In genomic region chr2:219308142-219309093, GRCh38 we compare ENCODE assay signal across 8 cellular contexts. TPM values are rescaled to one million over a fixed set of nuclear protein-coding genes. Genes with fewer than 3 reads are reported as not detected.
DNase-seq lines count a peak whose midpoint lies in the region; ATAC-seq, FAIRE-seq and TF ChIP-seq lines count a peak whose summit lies in the region.

No MANE protein-coding gene starts in this region.

- no peaks in the 10 kb centered on the region for H3K9me2 ChIP-seq in MM.1S (replicated peaks; ENCODE audit: insufficient read depth, low read length)

- no peak for TF ChIP-seq CTCF in MM.1S (IDR thresholded peaks at IDR 0.05; ENCODE audit: low read length)
- TF ChIP-seq CTCF in WERI-Rb-1 (IDR thresholded peaks at IDR 0.05; ENCODE audit: low read depth, low read length) = peak; percentile 33; the same call in 1 of the 2 replicates
- TF ChIP-seq CTCF in keratinocyte (optimal IDR thresholded peaks at IDR 0.05 in 1 of 3, IDR thresholded peaks at IDR 0.05 in 1 of 3, conservative IDR thresholded peaks at IDR 0.05 in 1 of 3; ENCODE audit: extremely low read depth in 1 of 3, insufficient read depth in 2 of 3, low read length in 3 of 3) = no peak

- H3K9me3 ChIP-seq in MM.1S (replicated peaks; ENCODE audit: insufficient read depth, low read length) (no peaks in the 10 kb centered on the region), WERI-Rb-1 (ENCODE audit: severe bottlenecking) (no peaks in the 10 kb centered on the region), keratinocyte (ENCODE audit: control insufficient read depth, low read depth, low read length) (no peaks in the 10 kb centered on the region)

- H3K4me1 ChIP-seq in MM.1S (ENCODE audit: low read length) = no peaks in the 10 kb centered on the region
- peaks cover 2% of the 10 kb centered on the region for H3K4me1 ChIP-seq in keratinocyte (ENCODE audit: control insufficient read depth, extremely low read depth, insufficient read depth, low read length)

- dilution Hi-C loops in keratinocyte (cut with MboI; ENCODE audit: extremely low pct_ligation_motif_present, low sequenced_read_pairs) = no loop called here

- no peak overlapping the region for H3K4me2 ChIP-seq in MM.1S (ENCODE audit: low read depth, low read length)
- peak overlapping the region; percentile 19 for H3K4me2 ChIP-seq in keratinocyte (ENCODE audit: control insufficient read depth, extremely low read depth, insufficient read depth, low read depth, low read length)

- H3K27me3 ChIP-seq in MM.1S (replicated peaks; ENCODE audit: insufficient read depth, low read length) (peaks cover 57% of the 10 kb centered on the region), WERI-Rb-1 (ENCODE audit: insufficient read depth, low read depth, severe bottlenecking) (no peaks in the 10 kb centered on the region), keratinocyte (ENCODE audit: control insufficient read depth, extremely low read depth, insufficient read depth, low read length) (peaks cover 26% of the 10 kb centered on the region)

- H3K36me3 ChIP-seq in MM.1S (replicated peaks; ENCODE audit: insufficient read depth, low read length) (no peaks in the 10 kb centered on the region), WERI-Rb-1 (peaks cover 22% of the 10 kb centered on the region), keratinocyte (ENCODE audit: control insufficient read depth in 2 of 2, extremely low read depth in 1 of 2, insufficient read depth in 2 of 2, low read length in 2 of 2) (no peaks in the 10 kb centered on the region)

- in situ Hi-C loops in G401 (cut with HindIII; ENCODE audit: low sequenced_read_pairs) (no loop called here), T47D (cut with HindIII; ENCODE audit: low pct_unique_long_range_greater_than_20kb, low sequenced_read_pairs) (no loop called here)

- no peaks in the 10 kb centered on the region for H3F3A ChIP-seq in MM.1S (ENCODE audit: insufficient read depth, low read length)

- H2AFZ ChIP-seq in MM.1S (ENCODE audit: low read length) (no peak overlapping the region), keratinocyte (ENCODE audit: control insufficient read depth, low read length) (no peak overlapping the region)

- ATAC-seq in HG03196 (IDR thresholded peaks at IDR 0.05; ENCODE audit: unreplicated experiment) = no peak

- FAIRE-seq in keratinocyte (lab: Jason Lieb, UNC) = peak; percentile 43

- H4K20me1 ChIP-seq in MM.1S (ENCODE audit: insufficient read depth, low read length) = no peaks in the 10 kb centered on the region
- H4K20me1 ChIP-seq in keratinocyte (ENCODE audit: control insufficient read depth, extremely low read depth, insufficient read depth, low read length) = peaks cover 5% of the 10 kb centered on the region

- H3K9me1 ChIP-seq in keratinocyte (ENCODE audit: control insufficient read depth, extremely low read depth, insufficient read depth, low read length) = no peaks in the 10 kb centered on the region

- H3K79me2 ChIP-seq in MM.1S (ENCODE audit: low read length) (no peaks in the 10 kb centered on the region), keratinocyte (ENCODE audit: control insufficient read depth, insufficient read depth, low read length) (no peaks in the 10 kb centered on the region)

- H3K4me3 ChIP-seq in MM.1S (ENCODE audit: low read length) = no peak overlapping the region
- peak overlapping the region; percentile 82 for H3K4me3 ChIP-seq in WERI-Rb-1 (ENCODE audit: low read depth, low read length)
- no peak overlapping the region for H3K4me3 ChIP-seq in keratinocyte (ENCODE audit: control insufficient read depth in 2 of 3, extremely low read depth in 1 of 3, insufficient read depth in 2 of 3, low read depth in 1 of 3, low read length in 3 of 3)

- H3K9ac ChIP-seq in MM.1S (ENCODE audit: low read length) = no peak overlapping the region
- no peak overlapping the region for H3K9ac ChIP-seq in keratinocyte (ENCODE audit: control insufficient read depth, extremely low read depth, insufficient read depth, low read length)

- DNase-seq in G401 (ENCODE audit: low spot score) (peak; percentile 77), MM.1S (peak; percentile 64), WERI-Rb-1 (peak; percentile 59), T47D (ENCODE audit: low read depth in 1 of 2, low spot score in 1 of 2) (peak; percentile 71 to 85), keratinocyte (ENCODE audit: low read depth, low spot score) (no peak), NCI-H1694 treated with DMSO at 0.1 percent for 48 hours (lab: John Stamatoyannopoulos, UW) (no peak)
- DNase-seq in stimulated activated CD4-positive, alpha-beta T cell treated with anti-CD3 and anti-CD28 coated beads, Interleukin-4, amount 100 ng/mL, for 24 hours = peak; percentile 67

- H3K27ac ChIP-seq in MM.1S (ENCODE audit: low read length) = no peak overlapping the region
- peak overlapping the region; percentile 82 for H3K27ac ChIP-seq in WERI-Rb-1
- H3K27ac ChIP-seq in keratinocyte (ENCODE audit: control insufficient read depth, insufficient read depth, low read length) = no peak overlapping the region

RNA-seq across cellular contexts. Expression of gene PTPRN, which starts 0.8 kb away (rescaled TPM):
- total RNA-seq in G401 (2014; rRNA removed; shearing (Covaris generic)) = 0.18 and 0.71 TPM in 2 replicates
- polyA plus RNA-seq in keratinocyte = not detected in 3 replicates
- polyA plus RNA-seq in keratinocyte (2011; ENCODE audit: low read depth) = not detected
- polyA plus RNA-seq in keratinocyte (2011; cell fraction: cytosol; rRNA removed) = not detected in 2 replicates
- not detected in 2 replicates for polyA plus RNA-seq in keratinocyte (2011; cell fraction: nucleus; rRNA removed)
- not detected in 2 replicates for polyA plus RNA-seq in keratinocyte (2012; ENCODE audit: low replicate concordance)
- polyA minus RNA-seq in keratinocyte = not detected in 3 replicates
- polyA minus RNA-seq in keratinocyte (2011; cell fraction: cytosol; rRNA and poly(A)+ RNA removed) = not detected
- polyA minus RNA-seq in keratinocyte (2011; cell fraction: nucleus; rRNA and poly(A)+ RNA removed) = not detected in 2 replicates

RNA-seq across cellular contexts. Expression of gene RESP18, which starts 24.1 kb away (rescaled TPM):
- total RNA-seq in G401 (2014; rRNA removed; shearing (Covaris generic)) = not detected in 2 replicates
- not detected in 3 replicates for polyA plus RNA-seq in keratinocyte
- polyA plus RNA-seq in keratinocyte (2011; ENCODE audit: low read depth) = not detected
- polyA plus RNA-seq in keratinocyte (2011; cell fraction: cytosol; rRNA removed) = not detected in 2 replicates
- polyA plus RNA-seq in keratinocyte (2011; cell fraction: nucleus; rRNA removed) = not detected in 2 replicates
- not detected in 2 replicates for polyA plus RNA-seq in keratinocyte (2012; ENCODE audit: low replicate concordance)
- polyA minus RNA-seq in keratinocyte = not detected in 3 replicates
- polyA minus RNA-seq in keratinocyte (2011; cell fraction: cytosol; rRNA and poly(A)+ RNA removed) = not detected
- polyA minus RNA-seq in keratinocyte (2011; cell fraction: nucleus; rRNA and poly(A)+ RNA removed) = not detected in 2 replicates

RNA-seq across cellular contexts. Expression of gene DNAJB2, which starts 29.3 kb away (rescaled TPM):
- total RNA-seq in G401 (2014; rRNA removed; shearing (Covaris generic)) = 119 and 123 TPM in 2 replicates
- polyA plus RNA-seq in keratinocyte = 35.4 to 75.5 TPM (median 51.7 TPM) in 3 replicates
- 51.5 TPM for polyA plus RNA-seq in keratinocyte (2011; ENCODE audit: low read depth)
- 38.8 and 44.1 TPM in 2 replicates for polyA plus RNA-seq in keratinocyte (2011; cell fraction: cytosol; rRNA removed)
- 70.8 and 71.6 TPM in 2 replicates for polyA plus RNA-seq in keratinocyte (2011; cell fraction: nucleus; rRNA removed)
- 45.9 and 67.3 TPM in 2 replicates for polyA plus RNA-seq in keratinocyte (2012; ENCODE audit: low replicate concordance)
- 32.0 to 81.5 TPM (median 58.7 TPM) in 3 replicates for polyA minus RNA-seq in keratinocyte
- 29.4 TPM for polyA minus RNA-seq in keratinocyte (2011; cell fraction: cytosol; rRNA and poly(A)+ RNA removed)
- polyA minus RNA-seq in keratinocyte (2011; cell fraction: nucleus; rRNA and poly(A)+ RNA removed) = 32.8 and 46.7 TPM in 2 replicates

RNA-seq across cellular contexts. Expression of gene TUBA4A, which starts 54.7 kb away (rescaled TPM):
- 0.68 and 5.0 TPM in 2 replicates for total RNA-seq in G401 (2014; rRNA removed; shearing (Covaris generic))
- 524 to 819 TPM (median 569 TPM) in 3 replicates for polyA plus RNA-seq in keratinocyte
- 80.1 TPM for polyA plus RNA-seq in keratinocyte (2011; ENCODE audit: low read depth)
- 560 and 665 TPM in 2 replicates for polyA plus RNA-seq in keratinocyte (2011; cell fraction: cytosol; rRNA removed)
- polyA plus RNA-seq in keratinocyte (2011; cell fraction: nucleus; rRNA removed) = 738 and 769 TPM in 2 replicates
- 401 and 544 TPM in 2 replicates for polyA plus RNA-seq in keratinocyte (2012; ENCODE audit: low replicate concordance)
- polyA minus RNA-seq in keratinocyte = 266 to 690 TPM (median 309 TPM) in 3 replicates
- 136 TPM for polyA minus RNA-seq in keratinocyte (2011; cell fraction: cytosol; rRNA and poly(A)+ RNA removed)
- polyA minus RNA-seq in keratinocyte (2011; cell fraction: nucleus; rRNA and poly(A)+ RNA removed) = 115 and 162 TPM in 2 replicates

RNA-seq across cellular contexts. Expression of gene TUBA4B, which starts 55.4 kb away (rescaled TPM):
- total RNA-seq in G401 (2014; rRNA removed; shearing (Covaris generic)) = not detected in 2 replicates
- polyA plus RNA-seq in keratinocyte = 0.08 TPM in 1 of 3 replicates, not detected in the others
- polyA plus RNA-seq in keratinocyte (2011; ENCODE audit: low read depth) = not detected
- polyA plus RNA-seq in keratinocyte (2011; cell fraction: cytosol; rRNA removed) = 0.05 TPM in 1 of 2 replicates, not detected in the other
- 0.09 TPM in 1 of 2 replicates, not detected in the other for polyA plus RNA-seq in keratinocyte (2011; cell fraction: nucleus; rRNA removed)
- polyA plus RNA-seq in keratinocyte (2012; ENCODE audit: low replicate concordance) = not detected in 2 replicates
- polyA minus RNA-seq in keratinocyte = not detected in 3 replicates
- polyA minus RNA-seq in keratinocyte (2011; cell fraction: cytosol; rRNA and poly(A)+ RNA removed) = not detected
- not detected in 2 replicates for polyA minus RNA-seq in keratinocyte (2011; cell fraction: nucleus; rRNA and poly(A)+ RNA removed)

Comparison
In these comparisons a context has a peak if more than half of its experiments do, and no peak if none do; other contexts are left out.
1. DNase-seq: peak in G401 (single experiment), MM.1S (single experiment), WERI-Rb-1 (single experiment), T47D (2 of 2) and stimulated activated CD4-positive, alpha-beta T cell treated with anti-CD3 and anti-CD28 coated beads, Interleukin-4, amount 100 ng/mL, for 24 hours (single experiment); none in keratinocyte (single experiment) and NCI-H1694 treated with DMSO at 0.1 percent for 48 hours (single experiment).